ENCODE assay signal across 8 cellular contexts in genomic region chr9:92964981-92965758, GRCh38. TPM values are rescaled to one million over a fixed set of nuclear protein-coding genes. Genes with fewer than 3 reads are reported as not detected.
DNase-seq lines count a peak whose midpoint lies in the region; ATAC-seq and TF ChIP-seq lines count a peak whose summit lies in the region.

No MANE protein-coding gene starts in this region.

- no peaks in the 10 kb centered on the region for H3K9me3 ChIP-seq in CD8-positive, alpha-beta T cell (ENCODE audit: low read length)
- H3K9me3 ChIP-seq in mucosa of stomach (ENCODE audit: control insufficient read depth, low read length): no peaks in the 10 kb centered on the region

- peak overlapping the region; percentile 8 for H3K9ac ChIP-seq in mucosa of stomach (ENCODE audit: low read length)

- peak overlapping the region; percentile 91 for H3K4me3 Mint-ChIP-seq in CD8-positive, alpha-beta T cell
- H3K4me3 Mint-ChIP-seq in activated T-helper 17 cell treated with anti-CD3 and anti-CD28 coated beads, Interleukin-2, amount 50 U/mL, for 72 hours: peak overlapping the region; percentile 86
- no peak overlapping the region for H3K4me3 Mint-ChIP-seq in type B pancreatic cell

- no peak for ATAC-seq in CD8-positive, alpha-beta T cell
- ATAC-seq in HG03432 (IDR thresholded peaks at IDR 0.05; ENCODE audit: unreplicated experiment) (peak; percentile 25), GM21367 (IDR thresholded peaks at IDR 0.05; ENCODE audit: unreplicated experiment) (no peak)
- peak; percentile 19 for ATAC-seq in activated T-helper 17 cell treated with anti-CD3 and anti-CD28 coated beads, Interleukin-2, amount 50 U/mL, for 72 hours (replicated peaks)

- H3K27me3 Mint-ChIP-seq in CD8-positive, alpha-beta T cell (ENCODE audit: low read depth): no peaks in the 10 kb centered on the region
- no peaks in the 10 kb centered on the region for H3K27me3 Mint-ChIP-seq in activated T-helper 17 cell treated with anti-CD3 and anti-CD28 coated beads, Interleukin-2, amount 50 U/mL, for 72 hours
- H3K27me3 Mint-ChIP-seq in type B pancreatic cell: no peaks in the 10 kb centered on the region

- peaks cover 63% of the 10 kb centered on the region for H3K4me1 ChIP-seq in CD8-positive, alpha-beta T cell (ENCODE audit: insufficient read depth, low read length)
- H3K4me1 ChIP-seq in mucosa of stomach (ENCODE audit: control insufficient read depth, insufficient read depth, low read length): no peaks in the 10 kb centered on the region

- no peaks in the 10 kb centered on the region for H3K36me3 ChIP-seq in CD8-positive, alpha-beta T cell (ENCODE audit: insufficient read depth, low read length)
- H3K36me3 ChIP-seq in mucosa of stomach (ENCODE audit: control insufficient read depth, insufficient read depth, low read length): no peaks in the 10 kb centered on the region

- peaks cover 5% of the 10 kb centered on the region for H3K9me3 Mint-ChIP-seq in CD8-positive, alpha-beta T cell
- no peaks in the 10 kb centered on the region for H3K9me3 Mint-ChIP-seq in activated T-helper 17 cell treated with anti-CD3 and anti-CD28 coated beads, Interleukin-2, amount 50 U/mL, for 72 hours
- H3K9me3 Mint-ChIP-seq in type B pancreatic cell: no peaks in the 10 kb centered on the region

- peak overlapping the region; percentile 100 for H3K27ac Mint-ChIP-seq in CD8-positive, alpha-beta T cell
- H3K27ac Mint-ChIP-seq in activated T-helper 17 cell treated with anti-CD3 and anti-CD28 coated beads, Interleukin-2, amount 50 U/mL, for 72 hours: peak overlapping the region; percentile 94
- H3K27ac Mint-ChIP-seq in type B pancreatic cell: no peak overlapping the region

- TF ChIP-seq CTCF in CD8-positive, alpha-beta T cell (IDR thresholded peaks at IDR 0.05): no peak
- no peak for TF ChIP-seq CTCF in GM10266 (IDR thresholded peaks at IDR 0.05; ENCODE audit: control insufficient read depth, insufficient read depth, low read depth, missing control alignments)
- TF ChIP-seq CTCF in type B pancreatic cell (conservative IDR thresholded peaks at IDR 0.05): no peak

- CTCF ChIA-PET in CD8-positive, alpha-beta T cell (lab: Charles Lee): interaction anchor here (0.6 to 4.8 kb wide), 10 partner anchors 8 to 75 kb away, joined by 3 to 28 read pairs (median 4); no protein-coding TSS in a partner anchor

- POLR2A ChIA-PET in CD8-positive, alpha-beta T cell (lab: Charles Lee): interaction anchor here (1.0 to 3.8 kb wide), 20 partner anchors 8 to 295 kb away, joined by 3 to 41 read pairs (median 6); partner anchors contain the start of genes BICD2, CARD19, IPPK and NINJ1

- peaks cover 66% of the 10 kb centered on the region for H3K4me1 Mint-ChIP-seq in CD8-positive, alpha-beta T cell (ENCODE audit: low read depth)
- H3K4me1 Mint-ChIP-seq in activated T-helper 17 cell treated with anti-CD3 and anti-CD28 coated beads, Interleukin-2, amount 50 U/mL, for 72 hours: peaks cover 29% of the 10 kb centered on the region
- peaks cover 10% of the 10 kb centered on the region for H3K4me1 Mint-ChIP-seq in type B pancreatic cell (ENCODE audit: unreplicated experiment)

- intact Hi-C loops in CD8-positive, alpha-beta T cell (cut with DNase I, micrococcal nuclease): loop anchor here (1.0 to 10.0 kb wide), 14 partner anchors 11 to 602 kb away; partner anchors contain the start of genes CARD19 (in 2 of the 2), BICD2 (in 1 of the 2), FAM120AOS (in 1 of the 2) and IPPK (in 1 of the 2)

- peak overlapping the region; percentile 59 for H3K4me3 ChIP-seq in CD8-positive, alpha-beta T cell (ENCODE audit: low read depth, low read length)
- no peak overlapping the region for H3K4me3 ChIP-seq in mucosa of stomach (ENCODE audit: low read length)

- peak in 6 of 7 experiments; percentile 30 to 86 (median 44) for DNase-seq in CD8-positive, alpha-beta T cell
- DNase-seq in effector CD8-positive, alpha-beta T cell (lab: John Stamatoyannopoulos, UW): no peak
- DNase-seq in GM10266 (ENCODE audit: extremely low spot score) (no peak), type B pancreatic cell (ENCODE audit: extremely low spot score, unreplicated experiment) (no peak)

- no peaks in the 10 kb centered on the region for H3K27me3 ChIP-seq in CD8-positive, alpha-beta T cell (ENCODE audit: insufficient read depth, low read length)
- no peaks in the 10 kb centered on the region for H3K27me3 ChIP-seq in mucosa of stomach (ENCODE audit: control insufficient read depth, insufficient read depth, low read length)

- peaks cover 42% of the 10 kb centered on the region for H3K36me3 Mint-ChIP-seq in CD8-positive, alpha-beta T cell
- peaks cover 67% of the 10 kb centered on the region for H3K36me3 Mint-ChIP-seq in activated T-helper 17 cell treated with anti-CD3 and anti-CD28 coated beads, Interleukin-2, amount 50 U/mL, for 72 hours (ENCODE audit: low read depth)
- H3K36me3 Mint-ChIP-seq in type B pancreatic cell: no peaks in the 10 kb centered on the region

- peak overlapping the region; percentile 91 for H3K27ac ChIP-seq in CD8-positive, alpha-beta T cell (ENCODE audit: low read depth, low read length)

RNA-seq across cellular contexts. Expression of gene FGD3, which starts 17.8 kb away (rescaled TPM):
- total RNA-seq in CD8-positive, alpha-beta T cell: 10 to 100 TPM; 87.8 to 99.3 TPM
- total RNA-seq in activated T-helper 17 cell treated with anti-CD3 and anti-CD28 coated beads, Interleukin-2, amount 50 U/mL, for 72 hours: 10 to 100 TPM; 70.6 to 80.2 TPM
- total RNA-seq in type B pancreatic cell (ENCODE audit: low replicate concordance): 5.5 and 8.4 TPM in 2 replicates

Comparison
In these comparisons a context has a peak if more than half of its experiments do, and no peak if none do; other contexts are left out.
1. ATAC-seq: peak in HG03432 (single experiment) and activated T-helper 17 cell treated with anti-CD3 and anti-CD28 coated beads, Interleukin-2, amount 50 U/mL, for 72 hours (single experiment); none in CD8-positive, alpha-beta T cell (single experiment) and GM21367 (single experiment).
2. DNase-seq: peak in CD8-positive, alpha-beta T cell (6 of 7); none in effector CD8-positive, alpha-beta T cell (single experiment), GM10266 (single experiment) and type B pancreatic cell (single experiment).